Comparison of ENCODE assay signal across 19 cellular contexts in genomic region chr7:96169439-96169838, GRCh38.
DNase-seq lines count a peak whose midpoint lies in the region; ATAC-seq and TF ChIP-seq lines count a peak whose summit lies in the region.
"Had no signal": no experiment of that assay in that cellular context is flagged by ENCODE, and none has a peak within 500 bp of the region (broad histone marks: within the 10 kb centered on the region; RNA-seq: fewer than 3 reads in every experiment).

No MANE protein-coding gene starts in this region.

- TF ChIP-seq RAD21 in Ishikawa (IDR thresholded peaks at IDR 0.05; ENCODE audit: low read depth) = peak; percentile 26

- no peaks in the 10 kb centered on the region for H3K4me1 Mint-ChIP-seq in naive thymus-derived CD4-positive, alpha-beta T cell
- H3K4me1 Mint-ChIP-seq: activated CD8-positive, alpha-beta memory T cell treated with anti-CD3 and anti-CD28 coated beads, Interleukin-2, amount 10 ng/mL, durations not matched to agents 7 days and 5 days had no signal

- H3K27me3 ChIP-seq in stomach = no peaks in the 10 kb centered on the region
- no peaks in the 10 kb centered on the region for H3K27me3 ChIP-seq in naive thymus-derived CD4-positive, alpha-beta T cell (ENCODE audit: control insufficient read depth in 2 of 2, insufficient read depth in 2 of 2, low read length in 2 of 2)
- H3K27me3 ChIP-seq: neutrophil had no signal

- no peak for ATAC-seq in naive thymus-derived CD4-positive, alpha-beta T cell
- ATAC-seq in HG03159 (IDR thresholded peaks at IDR 0.05; ENCODE audit: unreplicated experiment) = no peak
- ATAC-seq: activated CD8-positive, alpha-beta memory T cell treated with anti-CD3 and anti-CD28 coated beads, Interleukin-2, amount 10 ng/mL, durations not matched to agents 7 days and 5 days; right cardiac atrium had no signal

- H3K27ac ChIP-seq in stomach = peak overlapping the region in 2 of 5 donors; percentile 4 to 32
- no peak overlapping the region for H3K27ac ChIP-seq in naive thymus-derived CD4-positive, alpha-beta T cell (ENCODE audit: low read depth, low read length)
- H3K27ac ChIP-seq: neutrophil had no signal

- H3K4me1 ChIP-seq in stomach = peaks cover 0 to 25% (median 13%) of the 10 kb centered on the region in 4 donors
- no peaks in the 10 kb centered on the region for H3K4me1 ChIP-seq in naive thymus-derived CD4-positive, alpha-beta T cell (ENCODE audit: control insufficient read depth in 2 of 2, insufficient read depth in 2 of 2, low read length in 2 of 2)

- H3K4me3 ChIP-seq in epithelial cell of proximal tubule (ENCODE audit: low read depth, low read length) = no peak overlapping the region
- no peak overlapping the region for H3K4me3 ChIP-seq in stomach
- no peak overlapping the region for H3K4me3 ChIP-seq in naive thymus-derived CD4-positive, alpha-beta T cell (ENCODE audit: low read length)
- H3K4me3 ChIP-seq: GM12878 had no signal

- DNase-seq in epithelial cell of proximal tubule (ENCODE audit: low read depth) = peak; percentile 83
- DNase-seq in left kidney (ENCODE audit: low read depth, low spot score) = peak; percentile 45
- peak; percentile 27 for DNase-seq in stomach
- no peak for DNase-seq in naive thymus-derived CD4-positive, alpha-beta T cell
- DNase-seq in germinal center (ENCODE audit: low spot score) = no peak
- DNase-seq in stimulated activated CD8-positive, alpha-beta memory T cell treated with anti-CD3 and anti-CD28 coated beads, Interleukin-4, amount 100 ng/mL, for 48 hours = no peak
- DNase-seq: activated CD4-positive, alpha-beta T cell treated with anti-CD3 and anti-CD28 coated beads for 4 hours; activated CD8-positive, alpha-beta memory T cell treated with anti-CD3 and anti-CD28 coated beads, Interleukin-2, amount 10 ng/mL, durations not matched to agents 7 days and 5 days; DMS153; effector CD4-positive, alpha-beta T cell; kidney; NCI-H1092 treated with DMSO at 0.1 percent for 48 hours; NCI-H524; right cardiac atrium; stimulated activated naive CD4-positive, alpha-beta T cell had no signal

- peaks cover 9 to 45% (median 22%) of the 10 kb centered on the region in 5 donors for H3K36me3 Mint-ChIP-seq in naive thymus-derived CD4-positive, alpha-beta T cell

- H3K27me3 Mint-ChIP-seq in naive thymus-derived CD4-positive, alpha-beta T cell = no peaks in the 10 kb centered on the region
- H3K27me3 Mint-ChIP-seq: activated CD8-positive, alpha-beta memory T cell treated with anti-CD3 and anti-CD28 coated beads, Interleukin-2, amount 10 ng/mL, durations not matched to agents 7 days and 5 days had no signal

- TF ChIP-seq EP300 in Ishikawa (IDR thresholded peaks at IDR 0.05; ENCODE audit: borderline replicate concordance) (peak; percentile 50; the same call in 1 of the 2 replicates), stomach (IDR thresholded peaks at IDR 0.05) (no peak)

- WGBS in stomach, 5 donors = 26 to 61% (median 29%) methylated on average over 5 of the region's 5 CpGs

- no peak overlapping the region for H3K27ac Mint-ChIP-seq in naive thymus-derived CD4-positive, alpha-beta T cell
- H3K27ac Mint-ChIP-seq: activated CD8-positive, alpha-beta memory T cell treated with anti-CD3 and anti-CD28 coated beads, Interleukin-2, amount 10 ng/mL, durations not matched to agents 7 days and 5 days had no signal

- peaks cover 3 to 59% (median 52%) of the 10 kb centered on the region in 4 donors for H3K36me3 ChIP-seq in stomach
- no peaks in the 10 kb centered on the region for H3K36me3 ChIP-seq in naive thymus-derived CD4-positive, alpha-beta T cell (ENCODE audit: control insufficient read depth in 2 of 3, insufficient read depth in 3 of 3, low read length in 3 of 3)

- intact Hi-C loops in stomach (cut with DNase I; ENCODE audit: low total_unique reads) = no loop called here
- intact Hi-C loops in naive thymus-derived CD4-positive, alpha-beta T cell (cut with micrococcal nuclease) = no loop called here

- TF ChIP-seq POLR2A in stomach (IDR thresholded peaks at IDR 0.05) = no peak

- no peaks in the 10 kb centered on the region for H3K9me3 ChIP-seq in stomach
- no peaks in the 10 kb centered on the region for H3K9me3 ChIP-seq in naive thymus-derived CD4-positive, alpha-beta T cell (ENCODE audit: control insufficient read depth in 2 of 3, low read length in 3 of 3)
- H3K9me3 ChIP-seq: neutrophil had no signal

- POLR2A ChIA-PET in naive thymus-derived CD4-positive, alpha-beta T cell (lab: Charles Lee) = no interaction called here

- no peak overlapping the region for H3K4me3 Mint-ChIP-seq in naive thymus-derived CD4-positive, alpha-beta T cell
- H3K4me3 Mint-ChIP-seq: activated CD8-positive, alpha-beta memory T cell treated with anti-CD3 and anti-CD28 coated beads, Interleukin-2, amount 10 ng/mL, durations not matched to agents 7 days and 5 days had no signal

- CTCF ChIA-PET in naive thymus-derived CD4-positive, alpha-beta T cell (lab: Charles Lee) = no interaction called here

- TF ChIP-seq CTCF in epithelial cell of proximal tubule (conservative IDR thresholded peaks at IDR 0.05; ENCODE audit: low read depth, low read length) (peak; percentile 40), stomach (IDR thresholded peaks at IDR 0.05) (no peak)

- no peaks in the 10 kb centered on the region for H3K9me3 Mint-ChIP-seq in naive thymus-derived CD4-positive, alpha-beta T cell

TF ChIP-seq in Ishikawa, 13 proteins besides CTCF, POLR2A, EP300 and RAD21:
- TF ChIP-seq EGR1 (IDR thresholded peaks at IDR 0.05) (no peak), USF1 (IDR thresholded peaks at IDR 0.05) (no peak), MAX (IDR thresholded peaks at IDR 0.05) (peak; percentile 31; the same call in 1 of the 2 replicates), REST (IDR thresholded peaks at IDR 0.05; ENCODE audit: low read depth) (no peak), TCF12 (IDR thresholded peaks at IDR 0.05; ENCODE audit: low read depth) (0 out of 2 replicates have a peak, but pooled peaks have one; percentile 28), TEAD4 (IDR thresholded peaks at IDR 0.05) (peak; percentile 86), YY1 (IDR thresholded peaks at IDR 0.05; ENCODE audit: low read depth) (no peak)
TF ChIP-seq in Ishikawa: peak in this region for 3.

Comparison
In these comparisons a context has a peak if more than half of its experiments do, and no peak if none do; other contexts are left out.
1. DNase-seq: peak in epithelial cell of proximal tubule (single experiment), left kidney (single experiment) and stomach (single experiment); none in naive thymus-derived CD4-positive, alpha-beta T cell (0 of 9), germinal center (single experiment) and stimulated activated CD8-positive, alpha-beta memory T cell treated with anti-CD3 and anti-CD28 coated beads, Interleukin-4, amount 100 ng/mL, for 48 hours (single experiment).